In genomic region chr2:128746356-128746755, GRCh38 we compare ENCODE assay signal across 15 cellular contexts.
DNase-seq lines count a peak whose midpoint lies in the region; ATAC-seq and TF ChIP-seq lines count a peak whose summit lies in the region.
"Had no signal": no experiment of that assay in that cellular context is flagged by ENCODE, and none has a peak within 500 bp of the region (broad histone marks: within the 10 kb centered on the region; RNA-seq: fewer than 3 reads in every experiment).

No MANE protein-coding gene starts in this region.

- no peak overlapping the region for H3K9ac ChIP-seq in SK-N-SH
- H3K9ac ChIP-seq: KMS-11 had no signal

- POLR2A ChIA-PET in SK-N-SH (lab: Yijun Ruan, JAX) = no interaction called here

- H3K9me2 ChIP-seq in SK-N-SH = no peaks in the 10 kb centered on the region

- peak; percentile 44 for DNase-seq in MV-4-11 (lab: John Stamatoyannopoulos, UW)
- peak; percentile 36 to 85 (median 77) for DNase-seq in adrenal gland
- no peak for DNase-seq in left ventricle myocardium superior
- DNase-seq in retinal pigment epithelial cell (ENCODE audit: low read depth) = peak; percentile 71
- DNase-seq in C1 segment of cervical spinal cord (lab: John Stamatoyannopoulos, UW) = no peak
- DNase-seq in activated CD4-positive, alpha-beta T cell treated with anti-CD3 and anti-CD28 coated beads, Interleukin-2, amount 50 U/mL, for 48 hours = no peak
- DNase-seq in SK-N-SH = no peak
- DNase-seq: CD4-positive, alpha-beta T cell; NCI-H2107; Peyer's patch; psoas muscle; T1000 had no signal

- no peaks in the 10 kb centered on the region for H3F3A ChIP-seq in SK-N-SH (replicated peaks; ENCODE audit: insufficient read depth)

- H3K4me3 ChIP-seq in adrenal gland (no peak overlapping the region), retinal pigment epithelial cell (ENCODE audit: low read length) (no peak overlapping the region), SK-N-SH (ENCODE audit: low read depth in 2 of 2, low read length in 1 of 2) (no peak overlapping the region)
- H3K4me3 ChIP-seq: heart left ventricle, Peyer's patch, psoas muscle had no signal

- H3K36me3 ChIP-seq in adrenal gland (replicated peaks in 1 of 2) (no peaks in the 10 kb centered on the region), SK-N-SH (replicated peaks in 1 of 2; ENCODE audit: control insufficient read depth in 1 of 2, insufficient read depth in 2 of 2, low read length in 1 of 2) (no peaks in the 10 kb centered on the region)
- H3K36me3 ChIP-seq: heart left ventricle, Peyer's patch had no signal

- no peaks in the 10 kb centered on the region for H3K79me2 ChIP-seq in SK-N-SH (ENCODE audit: insufficient read depth)

- TF ChIP-seq EP300 in SK-N-SH (IDR thresholded peaks at IDR 0.05; ENCODE audit: borderline replicate concordance in 1 of 2, low read depth in 1 of 2, low read length in 1 of 2) = no peak

- H3K27ac ChIP-seq in adrenal gland = peak overlapping the region in 1 of 5 donors; percentile 35
- no peak overlapping the region for H3K27ac ChIP-seq in SK-N-SH (ENCODE audit: low read depth in 2 of 2, low read length in 1 of 2)
- H3K27ac ChIP-seq: heart left ventricle, KMS-11, Peyer's patch, psoas muscle had no signal

- 26 to 47% (median 36%) methylated on average over 5 of the region's 5 CpGs for WGBS in adrenal gland, 4 donors
- WGBS in SK-N-SH (ENCODE audit: low lambda C conversion rate) = 26% methylated on average over 4 of the region's 5 CpGs

- ATAC-seq in left ventricle myocardium superior = peak; percentile 58
- ATAC-seq: activated naive CD4-positive, alpha-beta T cell treated with anti-CD3 and anti-CD28 coated beads, Interleukin-2, amount 50 U/mL, for 72 hours had no signal

- intact Hi-C loops in adrenal gland (cut with DNase I) = no loop called here
- intact Hi-C loops in left ventricle myocardium superior (cut with micrococcal nuclease) = no loop called here

- H2AFZ ChIP-seq in SK-N-SH (ENCODE audit: low read depth) = no peak overlapping the region

- TF ChIP-seq POLR2A in adrenal gland (IDR thresholded peaks at IDR 0.05) = no peak

- CTCF ChIA-PET in SK-N-SH (lab: Yijun Ruan, JAX) = interaction anchor here (1.3 to 3.3 kb wide), 4 partner anchors 8 to 1177 kb away, joined by 4 to 14 read pairs (median 8); no protein-coding TSS in a partner anchor

- H3K4me1 ChIP-seq in adrenal gland (replicated peaks in 1 of 2) (peaks cover 7 to 32% of the 10 kb centered on the region in 2 donors), SK-N-SH (ENCODE audit: control insufficient read depth in 1 of 2, insufficient read depth in 2 of 2, low read depth in 1 of 2, low read length in 1 of 2) (peaks cover 0 to 2% of the 10 kb centered on the region in 2 experiments; a peak in 1 of 4 replicates)
- H3K4me1 ChIP-seq: Peyer's patch, psoas muscle had no signal

- H3K4me2 ChIP-seq in SK-N-SH = no peak overlapping the region
- H3K4me2 ChIP-seq: KMS-11 had no signal

- H3K27me3 ChIP-seq in adrenal gland (no peaks in the 10 kb centered on the region), SK-N-SH (ENCODE audit: insufficient read depth) (no peaks in the 10 kb centered on the region)
- H3K27me3 ChIP-seq: heart left ventricle, Peyer's patch had no signal

- no peak for TF ChIP-seq RAD21 in SK-N-SH (IDR thresholded peaks at IDR 0.05; ENCODE audit: low read length)

- no peaks in the 10 kb centered on the region for H4K20me1 ChIP-seq in SK-N-SH (ENCODE audit: insufficient read depth)

- no peaks in the 10 kb centered on the region for H3K9me3 ChIP-seq in adrenal gland (replicated peaks in 1 of 3)
- H3K9me3 ChIP-seq in SK-N-SH = no peaks in the 10 kb centered on the region
- H3K9me3 ChIP-seq: heart left ventricle, Peyer's patch, psoas muscle had no signal

- TF ChIP-seq CTCF in adrenal gland (IDR thresholded peaks at IDR 0.05) (no peak), retinal pigment epithelial cell (conservative IDR thresholded peaks at IDR 0.05; ENCODE audit: low read depth, low read length) (no peak), SK-N-SH (IDR thresholded peaks at IDR 0.05) (no peak)

TF ChIP-seq in SK-N-SH, 30 proteins besides CTCF, POLR2A, EP300 and RAD21:
- no peak for TF ChIP-seq TAF1 (IDR thresholded peaks at IDR 0.05; ENCODE audit: borderline replicate concordance, low read depth, low read length)
- no peak for TF ChIP-seq CHD2 (IDR thresholded peaks at IDR 0.05; ENCODE audit: low read length, partially characterized antibody)
- no peak for TF ChIP-seq NFIC (IDR thresholded peaks at IDR 0.05; ENCODE audit: borderline replicate concordance)
- no peak for TF ChIP-seq MXI1 (IDR thresholded peaks at IDR 0.05; ENCODE audit: low read depth, low read length)
- no peak for TF ChIP-seq MAX (IDR thresholded peaks at IDR 0.05; ENCODE audit: low read depth)
- no peak for TF ChIP-seq FOXJ3 (CRISPR knock-in tag; IDR thresholded peaks at IDR 0.05)
- no peak for TF ChIP-seq RCOR1 (IDR thresholded peaks at IDR 0.05; ENCODE audit: low read length)
- no peak for TF ChIP-seq IRF3 (IDR thresholded peaks at IDR 0.05; ENCODE audit: low read depth, low read length)
- TF ChIP-seq JUND (IDR thresholded peaks at IDR 0.05) = no peak
- TF ChIP-seq USF2 (IDR thresholded peaks at IDR 0.05; ENCODE audit: borderline replicate concordance, low read depth, low read length) = no peak
- TF ChIP-seq FOSL2 (IDR thresholded peaks at IDR 0.05; ENCODE audit: borderline replicate concordance, low read depth) = no peak
- no peak for TF ChIP-seq POLR2AphosphoS5 (IDR thresholded peaks at IDR 0.05; ENCODE audit: low read depth, low read length)
- no peak for TF ChIP-seq SMC3 (IDR thresholded peaks at IDR 0.05; ENCODE audit: low read depth, low read length)
- TF ChIP-seq SIN3A (IDR thresholded peaks at IDR 0.05; ENCODE audit: borderline replicate concordance, low read depth, low read length) = no peak
- no peak for TF ChIP-seq RFX5 (IDR thresholded peaks at IDR 0.05; ENCODE audit: low read length)
- no peak for TF ChIP-seq PBX3 (IDR thresholded peaks at IDR 0.05)

Comparison
In these comparisons a context has a peak if more than half of its experiments do, and no peak if none do; other contexts are left out.
1. DNase-seq: peak in MV-4-11 (single experiment), adrenal gland (7 of 7) and retinal pigment epithelial cell (single experiment); none in left ventricle myocardium superior (single experiment), C1 segment of cervical spinal cord (0 of 14), activated CD4-positive, alpha-beta T cell treated with anti-CD3 and anti-CD28 coated beads, Interleukin-2, amount 50 U/mL, for 48 hours (0 of 2) and SK-N-SH (single experiment).